11 cellular contexts compared by ENCODE assay signal in genomic region chr7:105261689-105262088, GRCh38.
DNase-seq lines count a peak whose midpoint lies in the region; ATAC-seq, FAIRE-seq and TF ChIP-seq lines count a peak whose summit lies in the region.
"Had no signal": no experiment of that assay in that cellular context is flagged by ENCODE, and none has a peak within 500 bp of the region (broad histone marks: within the 10 kb centered on the region; RNA-seq: fewer than 3 reads in every experiment).

No MANE protein-coding gene starts in this region.

- WGBS in IMR-90 (ENCODE audit: extremely low coverage in 2 of 2, insufficient read length in 1 of 2), 2 experiments: 20% methylated on average over 1 of the region's 2 CpGs; no CpG with 5 or more reads in 1 of the 2 experiments

- peaks cover 3% of the 10 kb centered on the region for H3K36me3 Mint-ChIP-seq in osteocyte (ENCODE audit: unreplicated experiment)

- TF ChIP-seq CTCF in IMR-90 (conservative IDR thresholded peaks at IDR 0.05; ENCODE audit: low read depth, low read length) (no peak), keratinocyte (optimal IDR thresholded peaks at IDR 0.05 in 1 of 3, IDR thresholded peaks at IDR 0.05 in 1 of 3, conservative IDR thresholded peaks at IDR 0.05 in 1 of 3; ENCODE audit: extremely low read depth in 1 of 3, insufficient read depth in 2 of 3, low read length in 3 of 3) (no peak), osteocyte (IDR thresholded peaks at IDR 0.05) (no peak)

- H3K27me3 ChIP-seq in IMR-90 (ENCODE audit: control insufficient read depth, insufficient read depth, low read length) (no peaks in the 10 kb centered on the region), keratinocyte (ENCODE audit: control insufficient read depth, extremely low read depth, insufficient read depth, low read length) (no peaks in the 10 kb centered on the region)

- peaks cover 35% of the 10 kb centered on the region; the same call in 1 of the 2 replicates for H4K20me1 ChIP-seq in IMR-90 (ENCODE audit: insufficient read depth, low read length)
- peaks cover 2% of the 10 kb centered on the region for H4K20me1 ChIP-seq in keratinocyte (ENCODE audit: control insufficient read depth, extremely low read depth, insufficient read depth, low read length)

- in situ Hi-C loops in IMR-90 (cut with MboI; ENCODE audit: low sequenced_read_pairs): no loop called here

- TF ChIP-seq RAD21 in IMR-90 (IDR thresholded peaks at IDR 0.05; ENCODE audit: low read length): no peak

- H3K27ac ChIP-seq in IMR-90 (ENCODE audit: insufficient read depth, low read length) (no peak overlapping the region), keratinocyte (ENCODE audit: control insufficient read depth, insufficient read depth, low read length) (no peak overlapping the region)

- peaks cover 5% of the 10 kb centered on the region for H3K9me3 Mint-ChIP-seq in osteocyte (ENCODE audit: unreplicated experiment)

- H4K5ac ChIP-seq in IMR-90 (ENCODE audit: low read depth, low read length): no peak overlapping the region

- TF ChIP-seq POLR2A in IMR-90 (IDR thresholded peaks at IDR 0.05; ENCODE audit: low read depth, low read length): no peak

- no peak overlapping the region for H3K23ac ChIP-seq in IMR-90 (ENCODE audit: low read depth, low read length)

- no peak overlapping the region for H4K91ac ChIP-seq in IMR-90 (ENCODE audit: insufficient read depth, low read depth, low read length)

- no peak overlapping the region for H2BK120ac ChIP-seq in IMR-90 (ENCODE audit: low read depth, low read length)

- intact Hi-C loops in IMR-90 (cut with micrococcal nuclease): no loop called here

- H3K9me1 ChIP-seq in IMR-90 (ENCODE audit: insufficient read depth, low read length): peaks cover 3% of the 10 kb centered on the region; the same call in 1 of the 2 replicates
- H3K9me1 ChIP-seq in keratinocyte (ENCODE audit: control insufficient read depth, extremely low read depth, insufficient read depth, low read length): peaks cover 2% of the 10 kb centered on the region

- no peak overlapping the region for H4K8ac ChIP-seq in IMR-90 (ENCODE audit: low read depth in 2 of 2, low read length in 2 of 2)

- no peaks in the 10 kb centered on the region for H3K27me3 Mint-ChIP-seq in osteocyte (ENCODE audit: unreplicated experiment)

- H3K14ac ChIP-seq in IMR-90 (replicated peaks; ENCODE audit: low read depth, low read length): no peak overlapping the region

- peak; percentile 33 for DNase-seq in DMS153 treated with DMSO at 0.1 percent for 48 hours (lab: John Stamatoyannopoulos, UW; ENCODE audit: unreplicated experiment)
- DNase-seq in IMR-90: peak; percentile 35
- peak; percentile 55 for DNase-seq in SK-N-DZ (ENCODE audit: low spot score)
- no peak for DNase-seq in keratinocyte (ENCODE audit: low read depth, low spot score)
- DNase-seq in osteocyte (ENCODE audit: extremely low spot score, unreplicated experiment): no peak
- no peak for DNase-seq in NCI-H1930 (lab: John Stamatoyannopoulos, UW)
- DNase-seq: activated CD8-positive, alpha-beta memory T cell treated with anti-CD3 and anti-CD28 coated beads, Interleukin-2, amount 50 U/mL, for 4 hours; cerebellar nuclear complex; hypothalamus had no signal

- H3K9me3 ChIP-seq in IMR-90 (ENCODE audit: control insufficient read depth, insufficient read depth, low read length): no peaks in the 10 kb centered on the region
- no peaks in the 10 kb centered on the region for H3K9me3 ChIP-seq in keratinocyte (ENCODE audit: control insufficient read depth, low read depth, low read length)

- CTCF ChIA-PET in IMR-90 (lab: Yijun Ruan, JAX): no interaction called here

- H3K4me1 ChIP-seq in IMR-90 (ENCODE audit: control insufficient read depth, insufficient read depth, low read length) (peaks cover 6% of the 10 kb centered on the region), keratinocyte (ENCODE audit: control insufficient read depth, extremely low read depth, insufficient read depth, low read length) (peaks cover 14% of the 10 kb centered on the region)

- dilution Hi-C loops in IMR-90 (cut with HindIII; ENCODE audit: low sequenced_read_pairs, unreplicated experiment) (no loop called here), keratinocyte (cut with MboI; ENCODE audit: extremely low pct_ligation_motif_present, low sequenced_read_pairs) (no loop called here)

- no peak overlapping the region for H3K4me3 ChIP-seq in IMR-90 (ENCODE audit: insufficient read depth, low read depth, low read length)
- H3K4me3 ChIP-seq in keratinocyte (ENCODE audit: control insufficient read depth in 2 of 3, extremely low read depth in 1 of 3, insufficient read depth in 2 of 3, low read depth in 1 of 3, low read length in 3 of 3): no peak overlapping the region

- H2AFZ ChIP-seq in IMR-90 (replicated peaks; ENCODE audit: low read length, poor library complexity): no peak overlapping the region
- H2AFZ ChIP-seq in keratinocyte (ENCODE audit: control insufficient read depth, low read length): no peak overlapping the region

- peaks cover 77% of the 10 kb centered on the region for H3K79me2 ChIP-seq in keratinocyte (ENCODE audit: control insufficient read depth, insufficient read depth, low read length)

- no peak overlapping the region for H3K4me3 Mint-ChIP-seq in osteocyte (ENCODE audit: unreplicated experiment)

- H3K9ac ChIP-seq in IMR-90 (ENCODE audit: low read depth, low read length): no peak overlapping the region
- no peak overlapping the region for H3K9ac ChIP-seq in keratinocyte (ENCODE audit: control insufficient read depth, extremely low read depth, insufficient read depth, low read length)

- POLR2A ChIA-PET in IMR-90 (lab: Charles Lee; ENCODE audit: unreplicated experiment): no interaction called here

- no peak overlapping the region for H3K4ac ChIP-seq in IMR-90 (ENCODE audit: low read depth, low read length)

- H2AK5ac ChIP-seq in IMR-90 (ENCODE audit: low read depth, low read length): no peak overlapping the region

- no peak overlapping the region for H3K27ac Mint-ChIP-seq in osteocyte (ENCODE audit: unreplicated experiment)

- H3K36me3 ChIP-seq in IMR-90 (ENCODE audit: control insufficient read depth, insufficient read depth, low read length) (no peaks in the 10 kb centered on the region), keratinocyte (ENCODE audit: control insufficient read depth in 2 of 2, extremely low read depth in 1 of 2, insufficient read depth in 2 of 2, low read length in 2 of 2) (peaks cover 0 to 2% of the 10 kb centered on the region in 2 experiments)

- H2BK5ac ChIP-seq in IMR-90 (ENCODE audit: low read depth, low read length, poor library complexity, severe bottlenecking): no peak overlapping the region

- H3K79me1 ChIP-seq in IMR-90 (ENCODE audit: low read depth in 1 of 2, low read length in 2 of 2): peaks cover 33 to 38% of the 10 kb centered on the region in 2 experiments

- no peak overlapping the region for H3K4me2 ChIP-seq in IMR-90 (ENCODE audit: low read depth, low read length)
- H3K4me2 ChIP-seq in keratinocyte (ENCODE audit: control insufficient read depth, extremely low read depth, insufficient read depth, low read depth, low read length): peak overlapping the region; percentile 27

- no peak overlapping the region for H2BK20ac ChIP-seq in IMR-90 (ENCODE audit: low read depth, low read length)

- no peak overlapping the region for H2BK15ac ChIP-seq in IMR-90 (ENCODE audit: low read depth, low read length)

- H3K18ac ChIP-seq in IMR-90 (ENCODE audit: low read depth, low read length): no peak overlapping the region

- ATAC-seq in IMR-90 (ENCODE audit: low read depth): no peak; the same call in 1 of the 2 replicates
- no peak for ATAC-seq in activated CD4-positive, CD25-positive, alpha-beta regulatory T cell treated with anti-CD3 and anti-CD28 coated beads, Interleukin-2, amount 50 U/mL, for 24 hours
- ATAC-seq in HG03095 (IDR thresholded peaks at IDR 0.05; ENCODE audit: unreplicated experiment): no peak

- peaks cover 24% of the 10 kb centered on the region for H3K4me1 Mint-ChIP-seq in osteocyte (ENCODE audit: unreplicated experiment)

- no peak overlapping the region for H3K56ac ChIP-seq in IMR-90 (ENCODE audit: extremely low read depth, insufficient read depth, low read length)

- FAIRE-seq in keratinocyte (lab: Jason Lieb, UNC): no peak

- H2AK9ac ChIP-seq in IMR-90 (replicated peaks; ENCODE audit: low read depth, low read length, poor library complexity): no peak overlapping the region

- no TSS peak for BruUV-seq in IMR-90 (replicated peaks; lab: Mats Ljungman, UMichigan)

TF ChIP-seq in IMR-90, 13 proteins besides CTCF, POLR2A, EP300 and RAD21:
- TF ChIP-seq MAZ (IDR thresholded peaks at IDR 0.05; ENCODE audit: borderline replicate concordance, low read depth, low read length) (no peak), RFX5 (IDR thresholded peaks at IDR 0.05; ENCODE audit: low read depth, low read length) (no peak), SMC3 (IDR thresholded peaks at IDR 0.05; ENCODE audit: low read depth, low read length) (no peak), CHD1 (IDR thresholded peaks at IDR 0.05; ENCODE audit: low read depth, low read length) (no peak), RCOR1 (IDR thresholded peaks at IDR 0.05; ENCODE audit: insufficient replicate concordance, low read length) (no peak), BHLHE40 (IDR thresholded peaks at IDR 0.05; ENCODE audit: low read depth, low read length) (no peak), NFE2L2 (IDR thresholded peaks at IDR 0.05; ENCODE audit: low read depth, low read length) (no peak)

Comparison
In these comparisons a context has a peak if more than half of its experiments do, and no peak if none do; other contexts are left out.
1. DNase-seq: peak in DMS153 treated with DMSO at 0.1 percent for 48 hours (single experiment), IMR-90 (single experiment) and SK-N-DZ (single experiment); none in keratinocyte (single experiment), osteocyte (single experiment) and NCI-H1930 (0 of 2).